1 cellular context compared by ENCODE assay signal in the genomic region with DNA sequence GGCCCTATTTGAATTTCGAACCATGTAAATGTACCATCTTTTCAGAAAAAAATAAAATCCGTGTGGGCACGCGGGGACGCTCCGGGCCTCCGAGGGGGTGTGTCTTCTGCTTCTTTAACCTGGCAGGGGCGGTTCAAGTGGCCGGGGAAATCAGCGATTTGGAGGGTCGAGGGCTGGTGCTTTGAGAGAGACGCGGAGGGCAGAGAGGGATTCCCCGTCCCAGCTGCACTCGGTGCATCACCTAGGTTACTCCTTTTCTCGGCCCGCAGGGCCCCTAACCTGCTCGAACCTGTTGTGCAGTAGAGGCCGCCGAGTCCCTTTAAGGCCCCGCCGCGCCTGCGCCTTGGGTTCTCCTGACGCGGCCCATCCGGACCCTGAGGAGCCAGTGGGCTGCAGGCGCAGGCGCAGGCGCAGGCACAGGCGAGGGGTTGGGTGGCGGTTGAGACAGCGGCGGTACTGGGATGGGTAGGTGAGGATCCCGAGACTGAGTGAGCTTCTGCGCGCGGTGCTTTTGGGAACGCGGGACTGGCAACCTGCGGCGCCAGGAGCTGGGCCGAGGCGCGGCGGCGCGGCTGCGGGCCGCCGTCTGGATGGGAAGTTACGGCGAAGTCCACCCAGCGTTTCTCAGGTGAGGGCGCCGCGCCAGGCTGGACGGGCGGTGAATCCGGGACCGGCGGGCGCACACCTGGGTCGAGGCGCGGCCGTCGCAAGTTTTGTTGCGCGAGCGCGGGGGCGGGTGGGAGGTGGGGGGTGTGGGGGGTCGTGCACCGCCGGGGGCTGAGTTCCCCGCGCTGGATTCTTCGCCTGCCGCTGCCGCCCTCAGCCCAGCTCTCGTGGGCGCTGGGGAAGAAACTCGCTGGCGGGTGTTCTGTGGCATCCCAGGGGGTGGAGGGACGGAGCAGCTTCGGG.
TF ChIP-seq lines count a peak whose summit lies in the region.

A gene with protein sequence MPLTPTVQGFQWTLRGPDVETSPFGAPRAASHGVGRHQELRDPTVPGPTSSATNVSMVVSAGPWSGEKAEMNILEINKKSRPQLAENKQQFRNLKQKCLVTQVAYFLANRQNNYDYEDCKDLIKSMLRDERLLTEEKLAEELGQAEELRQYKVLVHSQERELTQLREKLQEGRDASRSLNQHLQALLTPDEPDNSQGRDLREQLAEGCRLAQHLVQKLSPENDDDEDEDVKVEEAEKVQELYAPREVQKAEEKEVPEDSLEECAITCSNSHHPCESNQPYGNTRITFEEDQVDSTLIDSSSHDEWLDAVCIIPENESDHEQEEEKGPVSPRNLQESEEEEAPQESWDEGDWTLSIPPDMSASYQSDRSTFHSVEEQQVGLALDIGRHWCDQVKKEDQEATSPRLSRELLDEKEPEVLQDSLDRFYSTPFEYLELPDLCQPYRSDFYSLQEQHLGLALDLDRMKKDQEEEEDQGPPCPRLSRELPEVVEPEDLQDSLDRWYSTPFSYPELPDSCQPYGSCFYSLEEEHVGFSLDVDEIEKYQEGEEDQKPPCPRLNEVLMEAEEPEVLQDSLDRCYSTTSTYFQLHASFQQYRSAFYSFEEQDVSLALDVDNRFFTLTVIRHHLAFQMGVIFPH (plus strand): TSS at position 417 of the 909 bp plus-strand sequence. CDS start 4,950 bp downstream, outside the sequence.

TF ChIP-seq in SK-N-SH, 30 proteins besides CTCF, POLR2A, EP300 and RAD21 (continued from another document):
- TF ChIP-seq POLR2AphosphoS5 (IDR thresholded peaks at IDR 0.05; ENCODE audit: low read depth, low read length) (peak; percentile 76), EZH2phosphoT487 (IDR thresholded peaks at IDR 0.05; ENCODE audit: borderline replicate concordance, low read depth) (no peak), TEAD4 (IDR thresholded peaks at IDR 0.05; ENCODE audit: borderline replicate concordance, insufficient read depth) (no peak), FOXJ3 (CRISPR knock-in tag; IDR thresholded peaks at IDR 0.05) (no peak), JUND (IDR thresholded peaks at IDR 0.05) (no peak), TCF12 (IDR thresholded peaks at IDR 0.05) (no peak), NRF1 (IDR thresholded peaks at IDR 0.05; ENCODE audit: low read depth, low read length) (peak; percentile 99), GABPA (IDR thresholded peaks at IDR 0.05; ENCODE audit: low read depth) (no peak; the same call in 1 of the 2 replicates), GATA2 (CRISPR knock-in tag; IDR thresholded peaks at IDR 0.05) (no peak), SMC3 (IDR thresholded peaks at IDR 0.05; ENCODE audit: low read depth, low read length) (no peak), SIN3A (IDR thresholded peaks at IDR 0.05; ENCODE audit: borderline replicate concordance, low read depth, low read length) (no peak), NFIC (IDR thresholded peaks at IDR 0.05; ENCODE audit: borderline replicate concordance) (no peak), FOSL2 (IDR thresholded peaks at IDR 0.05; ENCODE audit: borderline replicate concordance, low read depth) (no peak), YY1 (IDR thresholded peaks at IDR 0.05; ENCODE audit: low read depth) (no peak), MEF2A (IDR thresholded peaks at IDR 0.05; ENCODE audit: borderline replicate concordance, low read depth) (no peak), MXI1 (IDR thresholded peaks at IDR 0.05; ENCODE audit: low read depth, low read length) (peak; percentile 67)
- TF ChIP-seq, protein P1, sequence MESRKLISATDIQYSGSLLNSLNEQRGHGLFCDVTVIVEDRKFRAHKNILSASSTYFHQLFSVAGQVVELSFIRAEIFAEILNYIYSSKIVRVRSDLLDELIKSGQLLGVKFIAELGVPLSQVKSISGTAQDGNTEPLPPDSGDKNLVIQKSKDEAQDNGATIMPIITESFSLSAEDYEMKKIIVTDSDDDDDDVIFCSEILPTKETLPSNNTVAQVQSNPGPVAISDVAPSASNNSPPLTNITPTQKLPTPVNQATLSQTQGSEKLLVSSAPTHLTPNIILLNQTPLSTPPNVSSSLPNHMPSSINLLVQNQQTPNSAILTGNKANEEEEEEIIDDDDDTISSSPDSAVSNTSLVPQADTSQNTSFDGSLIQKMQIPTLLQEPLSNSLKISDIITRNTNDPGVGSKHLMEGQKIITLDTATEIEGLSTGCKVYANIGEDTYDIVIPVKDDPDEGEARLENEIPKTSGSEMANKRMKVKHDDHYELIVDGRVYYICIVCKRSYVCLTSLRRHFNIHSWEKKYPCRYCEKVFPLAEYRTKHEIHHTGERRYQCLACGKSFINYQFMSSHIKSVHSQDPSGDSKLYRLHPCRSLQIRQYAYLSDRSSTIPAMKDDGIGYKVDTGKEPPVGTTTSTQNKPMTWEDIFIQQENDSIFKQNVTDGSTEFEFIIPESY (IDR thresholded peaks at IDR 0.05; ENCODE audit: borderline replicate concordance, low read depth) = no peak
- TF ChIP-seq, protein P2, sequence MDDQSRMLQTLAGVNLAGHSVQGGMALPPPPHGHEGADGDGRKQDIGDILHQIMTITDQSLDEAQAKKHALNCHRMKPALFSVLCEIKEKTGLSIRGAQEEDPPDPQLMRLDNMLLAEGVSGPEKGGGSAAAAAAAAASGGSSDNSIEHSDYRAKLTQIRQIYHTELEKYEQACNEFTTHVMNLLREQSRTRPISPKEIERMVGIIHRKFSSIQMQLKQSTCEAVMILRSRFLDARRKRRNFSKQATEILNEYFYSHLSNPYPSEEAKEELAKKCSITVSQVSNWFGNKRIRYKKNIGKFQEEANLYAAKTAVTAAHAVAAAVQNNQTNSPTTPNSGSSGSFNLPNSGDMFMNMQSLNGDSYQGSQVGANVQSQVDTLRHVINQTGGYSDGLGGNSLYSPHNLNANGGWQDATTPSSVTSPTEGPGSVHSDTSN (IDR thresholded peaks at IDR 0.05) = no peak
- TF ChIP-seq, protein P3, sequence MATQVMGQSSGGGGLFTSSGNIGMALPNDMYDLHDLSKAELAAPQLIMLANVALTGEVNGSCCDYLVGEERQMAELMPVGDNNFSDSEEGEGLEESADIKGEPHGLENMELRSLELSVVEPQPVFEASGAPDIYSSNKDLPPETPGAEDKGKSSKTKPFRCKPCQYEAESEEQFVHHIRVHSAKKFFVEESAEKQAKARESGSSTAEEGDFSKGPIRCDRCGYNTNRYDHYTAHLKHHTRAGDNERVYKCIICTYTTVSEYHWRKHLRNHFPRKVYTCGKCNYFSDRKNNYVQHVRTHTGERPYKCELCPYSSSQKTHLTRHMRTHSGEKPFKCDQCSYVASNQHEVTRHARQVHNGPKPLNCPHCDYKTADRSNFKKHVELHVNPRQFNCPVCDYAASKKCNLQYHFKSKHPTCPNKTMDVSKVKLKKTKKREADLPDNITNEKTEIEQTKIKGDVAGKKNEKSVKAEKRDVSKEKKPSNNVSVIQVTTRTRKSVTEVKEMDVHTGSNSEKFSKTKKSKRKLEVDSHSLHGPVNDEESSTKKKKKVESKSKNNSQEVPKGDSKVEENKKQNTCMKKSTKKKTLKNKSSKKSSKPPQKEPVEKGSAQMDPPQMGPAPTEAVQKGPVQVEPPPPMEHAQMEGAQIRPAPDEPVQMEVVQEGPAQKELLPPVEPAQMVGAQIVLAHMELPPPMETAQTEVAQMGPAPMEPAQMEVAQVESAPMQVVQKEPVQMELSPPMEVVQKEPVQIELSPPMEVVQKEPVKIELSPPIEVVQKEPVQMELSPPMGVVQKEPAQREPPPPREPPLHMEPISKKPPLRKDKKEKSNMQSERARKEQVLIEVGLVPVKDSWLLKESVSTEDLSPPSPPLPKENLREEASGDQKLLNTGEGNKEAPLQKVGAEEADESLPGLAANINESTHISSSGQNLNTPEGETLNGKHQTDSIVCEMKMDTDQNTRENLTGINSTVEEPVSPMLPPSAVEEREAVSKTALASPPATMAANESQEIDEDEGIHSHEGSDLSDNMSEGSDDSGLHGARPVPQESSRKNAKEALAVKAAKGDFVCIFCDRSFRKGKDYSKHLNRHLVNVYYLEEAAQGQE (IDR thresholded peaks at IDR 0.05; ENCODE audit: low read depth, low read length) = no peak
- TF ChIP-seq, protein P4, sequence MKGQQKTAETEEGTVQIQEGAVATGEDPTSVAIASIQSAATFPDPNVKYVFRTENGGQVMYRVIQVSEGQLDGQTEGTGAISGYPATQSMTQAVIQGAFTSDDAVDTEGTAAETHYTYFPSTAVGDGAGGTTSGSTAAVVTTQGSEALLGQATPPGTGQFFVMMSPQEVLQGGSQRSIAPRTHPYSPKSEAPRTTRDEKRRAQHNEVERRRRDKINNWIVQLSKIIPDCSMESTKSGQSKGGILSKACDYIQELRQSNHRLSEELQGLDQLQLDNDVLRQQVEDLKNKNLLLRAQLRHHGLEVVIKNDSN (IDR thresholded peaks at IDR 0.05; ENCODE audit: borderline replicate concordance, low read depth) = no peak
- TF ChIP-seq, protein P5, sequence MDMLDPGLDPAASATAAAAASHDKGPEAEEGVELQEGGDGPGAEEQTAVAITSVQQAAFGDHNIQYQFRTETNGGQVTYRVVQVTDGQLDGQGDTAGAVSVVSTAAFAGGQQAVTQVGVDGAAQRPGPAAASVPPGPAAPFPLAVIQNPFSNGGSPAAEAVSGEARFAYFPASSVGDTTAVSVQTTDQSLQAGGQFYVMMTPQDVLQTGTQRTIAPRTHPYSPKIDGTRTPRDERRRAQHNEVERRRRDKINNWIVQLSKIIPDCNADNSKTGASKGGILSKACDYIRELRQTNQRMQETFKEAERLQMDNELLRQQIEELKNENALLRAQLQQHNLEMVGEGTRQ (IDR thresholded peaks at IDR 0.05; ENCODE audit: borderline replicate concordance, low read depth, low read length) = no peak
